ENCODE assay signal across 26 cellular contexts in genomic region chr7:98761225-98761624, GRCh38.
"Had no signal": no experiment of that assay in that cellular context is flagged by ENCODE, and none has a peak within 500 bp of the region (broad histone marks: within the 10 kb centered on the region; RNA-seq: fewer than 3 reads in every experiment).

No MANE protein-coding gene starts in this region.

- ATAC-seq: activated CD8-positive, alpha-beta memory T cell treated with anti-CD3 and anti-CD28 coated beads, Interleukin-2, amount 10 ng/mL, durations not matched to agents 7 days and 5 days; activated naive CD4-positive, alpha-beta T cell treated with anti-CD3 and anti-CD28 coated beads, Interleukin-2, amount 50 U/mL, for 72 hours; activated naive CD8-positive, alpha-beta T cell treated with anti-CD3 and anti-CD28 coated beads, Interleukin-2, amount 50 U/mL, for 24 hours; T-helper 17 cell; WTC11 had no signal

- H3K27me3 ChIP-seq: cardiac muscle cell had no signal

- DNase-seq: activated CD4-positive, alpha-beta T cell treated with anti-CD3 and anti-CD28 coated beads for 48 hours; activated CD4-positive, alpha-beta T cell treated with anti-CD3 and anti-CD28 coated beads, Interleukin-2, amount 50 U/mL, for 48 hours; activated CD4-positive, CD25-positive, alpha-beta regulatory T cell treated with anti-CD3 and anti-CD28 coated beads, Interleukin-2, amount 50 U/mL, for 72 hours; activated CD8-positive, alpha-beta memory T cell treated with anti-CD3 and anti-CD28 coated beads, Interleukin-2, amount 10 ng/mL, durations not matched to agents 7 days and 5 days; activated effector memory CD4-positive, alpha-beta T cell treated with Interleukin-2 at 50 U/mL for 16 hours; activated naive CD4-positive, alpha-beta T cell; activated naive CD8-positive, alpha-beta T cell treated with anti-CD3 and anti-CD28 coated beads, Interleukin-2, amount 50 U/mL, for 24 hours; activated T-cell treated with anti-CD3 and anti-CD28 coated beads, Interleukin-2, amount 50 U/mL, for 24 hours; amniotic stem cell; KG1; NCI-H1092; NCI-H1417 treated with DMSO at 0.1 percent for 48 hours; NCI-H1694; NCI-H2029; NCI-H2107; NCI-H345; NCI-H510A; NCI-H526 treated with DMSO at 0.1 percent for 48 hours; NCI-H82; SHP77; T-helper 17 cell; T-helper 9 cell had no signal

- H3K27ac ChIP-seq: cardiac muscle cell, RWPE1 had no signal

- H3K36me3 ChIP-seq: cardiac muscle cell had no signal

- H3K4me3 ChIP-seq: cardiac muscle cell had no signal
